In the genomic region with DNA sequence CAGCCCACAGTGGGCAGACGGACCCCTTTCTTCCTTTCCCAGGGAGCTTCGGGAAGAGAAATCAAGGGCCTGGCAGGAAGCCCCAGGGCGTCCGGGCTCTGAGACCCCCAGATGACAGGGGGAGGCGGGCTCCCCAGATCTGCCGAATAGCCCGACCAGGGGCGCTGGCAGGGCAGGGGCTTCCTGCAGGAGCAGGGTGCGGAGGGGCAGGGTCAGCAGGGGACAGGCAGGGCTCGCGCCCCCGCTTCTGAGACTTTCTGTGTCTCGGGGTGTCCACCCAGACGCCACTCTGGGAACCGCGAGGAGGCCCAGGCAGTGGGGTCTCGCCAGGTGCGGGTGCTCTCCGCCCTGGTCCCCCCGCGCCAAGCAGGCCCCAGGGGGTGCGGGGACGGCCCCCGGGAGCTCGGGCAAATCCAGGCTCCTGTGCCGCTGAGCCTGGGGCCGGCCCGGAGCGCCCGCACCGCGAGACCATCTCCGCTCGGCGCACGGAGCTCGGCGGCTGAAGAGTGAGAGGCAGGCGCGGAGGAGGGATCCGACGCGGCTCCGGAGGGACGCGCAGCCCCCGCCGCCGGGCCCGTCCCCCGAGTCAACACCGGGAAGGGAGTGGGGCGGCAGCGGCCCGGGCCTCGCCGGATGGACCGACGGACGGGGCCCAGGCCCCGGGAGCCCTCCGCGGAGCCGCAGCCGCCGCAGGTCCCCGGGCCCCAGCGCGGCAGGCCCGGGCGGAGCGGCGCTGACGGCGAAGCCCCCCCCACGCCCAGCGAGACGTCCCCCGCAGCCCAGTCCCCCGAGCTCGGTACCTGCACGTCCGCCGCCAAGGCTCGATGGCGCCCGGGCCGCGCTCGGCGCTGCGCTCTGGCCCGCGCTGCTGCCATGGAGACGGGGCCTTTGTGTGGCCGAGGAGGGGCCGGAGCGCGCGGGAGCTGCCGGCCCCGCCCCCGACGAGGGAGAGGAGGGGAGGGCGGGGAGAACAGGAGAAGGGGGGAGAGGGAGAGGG, we compare ENCODE assay signal across 8 cellular contexts. TPM values are rescaled to one million over a fixed set of nuclear protein-coding genes. Genes with fewer than 3 reads are reported as not detected.
A peak's percentile ranks its signal among the peaks of the same experiment; 100 is the strongest.
DNase-seq lines count a peak whose midpoint lies in the region; ATAC-seq, FAIRE-seq and TF ChIP-seq lines count a peak whose summit lies in the region.

A gene with protein sequence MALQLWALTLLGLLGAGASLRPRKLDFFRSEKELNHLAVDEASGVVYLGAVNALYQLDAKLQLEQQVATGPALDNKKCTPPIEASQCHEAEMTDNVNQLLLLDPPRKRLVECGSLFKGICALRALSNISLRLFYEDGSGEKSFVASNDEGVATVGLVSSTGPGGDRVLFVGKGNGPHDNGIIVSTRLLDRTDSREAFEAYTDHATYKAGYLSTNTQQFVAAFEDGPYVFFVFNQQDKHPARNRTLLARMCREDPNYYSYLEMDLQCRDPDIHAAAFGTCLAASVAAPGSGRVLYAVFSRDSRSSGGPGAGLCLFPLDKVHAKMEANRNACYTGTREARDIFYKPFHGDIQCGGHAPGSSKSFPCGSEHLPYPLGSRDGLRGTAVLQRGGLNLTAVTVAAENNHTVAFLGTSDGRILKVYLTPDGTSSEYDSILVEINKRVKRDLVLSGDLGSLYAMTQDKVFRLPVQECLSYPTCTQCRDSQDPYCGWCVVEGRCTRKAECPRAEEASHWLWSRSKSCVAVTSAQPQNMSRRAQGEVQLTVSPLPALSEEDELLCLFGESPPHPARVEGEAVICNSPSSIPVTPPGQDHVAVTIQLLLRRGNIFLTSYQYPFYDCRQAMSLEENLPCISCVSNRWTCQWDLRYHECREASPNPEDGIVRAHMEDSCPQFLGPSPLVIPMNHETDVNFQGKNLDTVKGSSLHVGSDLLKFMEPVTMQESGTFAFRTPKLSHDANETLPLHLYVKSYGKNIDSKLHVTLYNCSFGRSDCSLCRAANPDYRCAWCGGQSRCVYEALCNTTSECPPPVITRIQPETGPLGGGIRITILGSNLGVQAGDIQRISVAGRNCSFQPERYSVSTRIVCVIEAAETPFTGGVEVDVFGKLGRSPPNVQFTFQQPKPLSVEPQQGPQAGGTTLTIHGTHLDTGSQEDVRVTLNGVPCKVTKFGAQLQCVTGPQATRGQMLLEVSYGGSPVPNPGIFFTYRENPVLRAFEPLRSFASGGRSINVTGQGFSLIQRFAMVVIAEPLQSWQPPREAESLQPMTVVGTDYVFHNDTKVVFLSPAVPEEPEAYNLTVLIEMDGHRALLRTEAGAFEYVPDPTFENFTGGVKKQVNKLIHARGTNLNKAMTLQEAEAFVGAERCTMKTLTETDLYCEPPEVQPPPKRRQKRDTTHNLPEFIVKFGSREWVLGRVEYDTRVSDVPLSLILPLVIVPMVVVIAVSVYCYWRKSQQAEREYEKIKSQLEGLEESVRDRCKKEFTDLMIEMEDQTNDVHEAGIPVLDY (N-terminal part only) (minus strand): TSS at position 894 of the 997 bp plus-strand sequence. CDS start 17,062 bp downstream, outside the sequence.

- peak; percentile 49 for TF ChIP-seq POLR2A in GM10847 (IDR thresholded peaks at IDR 0.05; ENCODE audit: extremely low read depth, insufficient read length)

- no peaks in the 10 kb centered on the region for H3K27me3 ChIP-seq in bronchial epithelial cell (ENCODE audit: control insufficient read depth, insufficient read depth, low read length)
- H3K27me3 ChIP-seq in iPS-18a (ENCODE audit: control insufficient read depth, insufficient read depth, low read length) = peaks cover 3% of the 10 kb centered on the region

- H3K27ac ChIP-seq in iPS-18a (ENCODE audit: low read length) = no peak within 1 kb of the TSS

- H3K36me3 ChIP-seq in bronchial epithelial cell (ENCODE audit: control insufficient read depth, insufficient read depth, low read length) (peaks cover 15% of the 10 kb centered on the region), iPS-18a (ENCODE audit: control insufficient read depth, low read depth, low read length) (no peaks in the 10 kb centered on the region)

- H3K4me3 ChIP-seq in bronchial epithelial cell (ENCODE audit: low read depth, low read length) (peak within 1 kb of the TSS; percentile 99), iPS-18a (ENCODE audit: low read length) (peak within 1 kb of the TSS; percentile 64), retinal pigment epithelial cell (ENCODE audit: low read length) (peak within 1 kb of the TSS; percentile 84)

- no peak for TF ChIP-seq CTCF in bronchial epithelial cell (IDR thresholded peaks at IDR 0.05; ENCODE audit: insufficient read depth, low read length, severe bottlenecking)
- no peak for TF ChIP-seq CTCF in retinal pigment epithelial cell (conservative IDR thresholded peaks at IDR 0.05; ENCODE audit: low read depth, low read length)

- peaks cover 20% of the 10 kb centered on the region for H3K4me1 ChIP-seq in iPS-18a (ENCODE audit: control insufficient read depth, low read depth, low read length)

- no peak for FAIRE-seq in bronchial epithelial cell (lab: Jason Lieb, UNC)

- peak within 1 kb of the TSS; percentile 63 for H3K9ac ChIP-seq in iPS-18a (ENCODE audit: low read length)

- no peaks in the 10 kb centered on the region for H3K9me3 ChIP-seq in iPS-18a (ENCODE audit: control insufficient read depth, low read depth, low read length)

- ATAC-seq in HG03520 (IDR thresholded peaks at IDR 0.05; ENCODE audit: unreplicated experiment) = no peak

- peak; percentile 81 for DNase-seq in 8988T
- peak; percentile 72 for DNase-seq in M059J (ENCODE audit: low read depth)
- peak; percentile 59 for DNase-seq in SHP77 treated with DMSO at 0.1 percent for 48 hours (lab: John Stamatoyannopoulos, UW)
- DNase-seq in bronchial epithelial cell (ENCODE audit: low read depth) = peak; percentile 40
- no peak for DNase-seq in retinal pigment epithelial cell (ENCODE audit: low read depth)

RNA-seq across cellular contexts. Expression of the gene that starts here (rescaled TPM):
- total RNA-seq in M059J (2014; rRNA removed; shearing (Covaris generic)) = 44.4 and 59.5 TPM in 2 replicates
- total RNA-seq in bronchial epithelial cell = 138 and 176 TPM in 2 replicates
